Comparison of ENCODE assay signal across 1 cellular context in the genomic region with DNA sequence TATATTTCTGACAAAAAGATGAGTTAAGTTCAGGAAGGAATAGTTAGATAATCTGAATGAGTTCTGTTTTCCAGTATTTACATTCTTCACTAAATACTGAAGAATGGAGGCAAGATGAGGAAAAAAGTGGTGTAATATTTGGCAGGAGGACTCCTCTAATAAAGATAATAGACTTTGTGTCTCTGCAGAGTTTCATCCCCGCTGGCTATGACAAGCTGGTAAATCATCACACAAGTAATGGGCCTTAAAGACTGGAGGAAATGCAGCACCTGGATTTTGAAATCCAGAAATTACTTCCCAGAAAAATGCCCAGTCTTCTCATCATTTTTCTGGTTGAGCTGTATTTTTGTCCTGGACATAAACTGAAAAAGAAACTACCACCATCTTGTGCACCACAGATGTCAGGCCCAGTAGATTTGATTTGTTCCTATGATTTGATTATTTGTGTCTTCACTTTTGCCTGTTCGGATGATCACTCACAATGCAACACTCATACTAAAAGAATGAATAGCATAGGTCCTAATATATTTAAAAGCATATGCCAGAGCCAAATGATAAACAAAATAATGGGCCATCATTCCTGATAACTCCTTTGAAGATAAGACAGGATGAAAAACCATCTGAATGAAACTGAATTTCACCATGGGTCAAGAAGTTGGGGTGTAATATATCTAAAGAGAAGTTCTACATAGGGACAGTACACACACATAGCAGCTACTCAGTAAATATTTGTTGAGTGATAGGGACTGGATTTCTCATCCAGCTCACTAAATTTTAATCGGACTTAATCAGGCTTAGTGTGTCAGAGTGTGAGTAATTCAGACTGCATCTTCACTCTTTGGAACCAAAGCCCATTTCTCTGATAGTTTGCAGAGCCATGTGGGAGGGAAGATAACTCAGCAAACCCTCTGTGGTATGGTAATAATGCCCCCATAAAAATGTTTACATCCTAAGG.
TF ChIP-seq lines count a peak whose summit lies in the region.

No MANE protein-coding gene starts in this region.

TF ChIP-seq in SK-N-SH, 30 proteins besides CTCF, POLR2A, EP300 and RAD21 (continued from another document):
- TF ChIP-seq JUND (IDR thresholded peaks at IDR 0.05) (no peak), FOXJ3 (CRISPR knock-in tag; IDR thresholded peaks at IDR 0.05) (no peak), TCF12 (IDR thresholded peaks at IDR 0.05) (peak; percentile 26; the same call in 1 of the 2 replicates), FOXM1 (IDR thresholded peaks at IDR 0.05; ENCODE audit: low read depth) (no peak), YY1 (IDR thresholded peaks at IDR 0.05; ENCODE audit: low read depth) (no peak), MEF2A (IDR thresholded peaks at IDR 0.05; ENCODE audit: borderline replicate concordance, low read depth) (no peak), TAF1 (IDR thresholded peaks at IDR 0.05; ENCODE audit: borderline replicate concordance, low read depth, low read length) (no peak), NFIC (IDR thresholded peaks at IDR 0.05; ENCODE audit: borderline replicate concordance) (0 out of 2 replicates have a peak, but pooled peaks have one; percentile 29), CHD2 (IDR thresholded peaks at IDR 0.05; ENCODE audit: low read length, partially characterized antibody) (no peak), SMC3 (IDR thresholded peaks at IDR 0.05; ENCODE audit: low read depth, low read length) (no peak), EZH2phosphoT487 (IDR thresholded peaks at IDR 0.05; ENCODE audit: borderline replicate concordance, low read depth) (no peak), POLR2AphosphoS5 (IDR thresholded peaks at IDR 0.05; ENCODE audit: low read depth, low read length) (no peak), ELF1 (IDR thresholded peaks at IDR 0.05) (no peak), RFX5 (IDR thresholded peaks at IDR 0.05; ENCODE audit: low read length) (no peak), TEAD4 (IDR thresholded peaks at IDR 0.05; ENCODE audit: borderline replicate concordance, insufficient read depth) (no peak), SIN3A (IDR thresholded peaks at IDR 0.05; ENCODE audit: borderline replicate concordance, low read depth, low read length) (no peak)
- TF ChIP-seq, protein P1, sequence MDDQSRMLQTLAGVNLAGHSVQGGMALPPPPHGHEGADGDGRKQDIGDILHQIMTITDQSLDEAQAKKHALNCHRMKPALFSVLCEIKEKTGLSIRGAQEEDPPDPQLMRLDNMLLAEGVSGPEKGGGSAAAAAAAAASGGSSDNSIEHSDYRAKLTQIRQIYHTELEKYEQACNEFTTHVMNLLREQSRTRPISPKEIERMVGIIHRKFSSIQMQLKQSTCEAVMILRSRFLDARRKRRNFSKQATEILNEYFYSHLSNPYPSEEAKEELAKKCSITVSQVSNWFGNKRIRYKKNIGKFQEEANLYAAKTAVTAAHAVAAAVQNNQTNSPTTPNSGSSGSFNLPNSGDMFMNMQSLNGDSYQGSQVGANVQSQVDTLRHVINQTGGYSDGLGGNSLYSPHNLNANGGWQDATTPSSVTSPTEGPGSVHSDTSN (IDR thresholded peaks at IDR 0.05) = peak; percentile 22; the same call in 1 of the 2 replicates
- TF ChIP-seq, protein P2, sequence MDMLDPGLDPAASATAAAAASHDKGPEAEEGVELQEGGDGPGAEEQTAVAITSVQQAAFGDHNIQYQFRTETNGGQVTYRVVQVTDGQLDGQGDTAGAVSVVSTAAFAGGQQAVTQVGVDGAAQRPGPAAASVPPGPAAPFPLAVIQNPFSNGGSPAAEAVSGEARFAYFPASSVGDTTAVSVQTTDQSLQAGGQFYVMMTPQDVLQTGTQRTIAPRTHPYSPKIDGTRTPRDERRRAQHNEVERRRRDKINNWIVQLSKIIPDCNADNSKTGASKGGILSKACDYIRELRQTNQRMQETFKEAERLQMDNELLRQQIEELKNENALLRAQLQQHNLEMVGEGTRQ (IDR thresholded peaks at IDR 0.05; ENCODE audit: borderline replicate concordance, low read depth, low read length) = no peak
- TF ChIP-seq, protein P3, sequence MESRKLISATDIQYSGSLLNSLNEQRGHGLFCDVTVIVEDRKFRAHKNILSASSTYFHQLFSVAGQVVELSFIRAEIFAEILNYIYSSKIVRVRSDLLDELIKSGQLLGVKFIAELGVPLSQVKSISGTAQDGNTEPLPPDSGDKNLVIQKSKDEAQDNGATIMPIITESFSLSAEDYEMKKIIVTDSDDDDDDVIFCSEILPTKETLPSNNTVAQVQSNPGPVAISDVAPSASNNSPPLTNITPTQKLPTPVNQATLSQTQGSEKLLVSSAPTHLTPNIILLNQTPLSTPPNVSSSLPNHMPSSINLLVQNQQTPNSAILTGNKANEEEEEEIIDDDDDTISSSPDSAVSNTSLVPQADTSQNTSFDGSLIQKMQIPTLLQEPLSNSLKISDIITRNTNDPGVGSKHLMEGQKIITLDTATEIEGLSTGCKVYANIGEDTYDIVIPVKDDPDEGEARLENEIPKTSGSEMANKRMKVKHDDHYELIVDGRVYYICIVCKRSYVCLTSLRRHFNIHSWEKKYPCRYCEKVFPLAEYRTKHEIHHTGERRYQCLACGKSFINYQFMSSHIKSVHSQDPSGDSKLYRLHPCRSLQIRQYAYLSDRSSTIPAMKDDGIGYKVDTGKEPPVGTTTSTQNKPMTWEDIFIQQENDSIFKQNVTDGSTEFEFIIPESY (IDR thresholded peaks at IDR 0.05; ENCODE audit: borderline replicate concordance, low read depth) = no peak
- TF ChIP-seq, protein P4, sequence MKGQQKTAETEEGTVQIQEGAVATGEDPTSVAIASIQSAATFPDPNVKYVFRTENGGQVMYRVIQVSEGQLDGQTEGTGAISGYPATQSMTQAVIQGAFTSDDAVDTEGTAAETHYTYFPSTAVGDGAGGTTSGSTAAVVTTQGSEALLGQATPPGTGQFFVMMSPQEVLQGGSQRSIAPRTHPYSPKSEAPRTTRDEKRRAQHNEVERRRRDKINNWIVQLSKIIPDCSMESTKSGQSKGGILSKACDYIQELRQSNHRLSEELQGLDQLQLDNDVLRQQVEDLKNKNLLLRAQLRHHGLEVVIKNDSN (IDR thresholded peaks at IDR 0.05; ENCODE audit: borderline replicate concordance, low read depth) = no peak
